Comparison of ENCODE assay signal across 1 cellular context in the genomic region with DNA sequence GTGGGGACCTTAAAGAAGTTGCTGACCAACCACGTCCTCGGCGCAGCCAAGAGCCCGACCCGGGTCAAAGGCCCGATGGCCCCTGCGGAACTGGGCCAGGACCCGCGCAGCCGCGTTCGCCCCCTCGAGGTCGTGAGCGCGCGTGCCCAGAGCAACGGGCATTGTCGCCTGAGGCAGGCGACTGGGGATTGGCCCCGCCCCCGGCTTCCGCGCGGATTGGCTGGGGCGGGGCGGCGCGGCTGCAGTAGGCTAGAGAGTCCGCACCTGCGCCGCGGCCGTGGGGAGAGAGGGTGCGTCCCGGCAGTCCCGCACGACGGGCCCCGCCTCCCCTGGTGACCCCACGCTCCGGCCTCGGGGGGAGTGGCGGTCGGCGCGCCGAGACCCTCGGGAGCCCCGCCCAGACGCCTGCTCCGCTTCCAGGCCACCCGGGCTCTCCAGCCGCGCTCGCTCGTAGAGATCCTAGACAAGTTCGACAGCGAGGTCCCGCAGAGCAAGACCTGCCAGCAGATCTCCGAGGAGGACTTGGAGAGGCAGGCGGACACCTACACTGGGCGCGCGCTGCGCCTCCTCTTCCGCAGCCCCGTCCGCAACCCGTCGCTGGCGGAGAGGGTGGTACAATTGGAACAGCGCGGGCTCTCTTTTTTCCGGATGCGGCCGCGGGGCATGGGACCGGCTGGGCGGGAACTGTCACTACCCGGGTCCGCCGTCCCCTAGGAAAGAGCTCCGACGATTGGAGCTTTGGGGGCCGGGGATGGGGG.
TF ChIP-seq lines count a peak whose summit lies in the region.

No MANE protein-coding gene starts in this region.

TF ChIP-seq in HepG2, 621 proteins besides CTCF, POLR2A, EP300 and RAD21 (continued from another document and continues in another):
- TF ChIP-seq ETV5 (CRISPR knock-in tag; IDR thresholded peaks at IDR 0.05; ENCODE audit: borderline replicate concordance), result no peak
- no peak for TF ChIP-seq GTF2F1 (IDR thresholded peaks at IDR 0.05; ENCODE audit: low read length)
- no peak for TF ChIP-seq JUNB (CRISPR knock-in tag; IDR thresholded peaks at IDR 0.05; ENCODE audit: borderline replicate concordance)
- peak; percentile 53 for TF ChIP-seq POLR2AphosphoS5 (IDR thresholded peaks at IDR 0.05; ENCODE audit: low read depth, low read length)
- TF ChIP-seq, protein P1, sequence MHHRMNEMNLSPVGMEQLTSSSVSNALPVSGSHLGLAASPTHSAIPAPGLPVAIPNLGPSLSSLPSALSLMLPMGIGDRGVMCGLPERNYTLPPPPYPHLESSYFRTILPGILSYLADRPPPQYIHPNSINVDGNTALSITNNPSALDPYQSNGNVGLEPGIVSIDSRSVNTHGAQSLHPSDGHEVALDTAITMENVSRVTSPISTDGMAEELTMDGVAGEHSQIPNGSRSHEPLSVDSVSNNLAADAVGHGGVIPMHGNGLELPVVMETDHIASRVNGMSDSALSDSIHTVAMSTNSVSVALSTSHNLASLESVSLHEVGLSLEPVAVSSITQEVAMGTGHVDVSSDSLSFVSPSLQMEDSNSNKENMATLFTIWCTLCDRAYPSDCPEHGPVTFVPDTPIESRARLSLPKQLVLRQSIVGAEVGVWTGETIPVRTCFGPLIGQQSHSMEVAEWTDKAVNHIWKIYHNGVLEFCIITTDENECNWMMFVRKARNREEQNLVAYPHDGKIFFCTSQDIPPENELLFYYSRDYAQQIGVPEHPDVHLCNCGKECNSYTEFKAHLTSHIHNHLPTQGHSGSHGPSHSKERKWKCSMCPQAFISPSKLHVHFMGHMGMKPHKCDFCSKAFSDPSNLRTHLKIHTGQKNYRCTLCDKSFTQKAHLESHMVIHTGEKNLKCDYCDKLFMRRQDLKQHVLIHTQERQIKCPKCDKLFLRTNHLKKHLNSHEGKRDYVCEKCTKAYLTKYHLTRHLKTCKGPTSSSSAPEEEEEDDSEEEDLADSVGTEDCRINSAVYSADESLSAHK (CRISPR knock-in tag; IDR thresholded peaks at IDR 0.05; ENCODE audit: borderline replicate concordance), result no peak
- no peak for TF ChIP-seq ZFP36L1 (CRISPR knock-in tag; IDR thresholded peaks at IDR 0.05)
- TF ChIP-seq, protein P2, sequence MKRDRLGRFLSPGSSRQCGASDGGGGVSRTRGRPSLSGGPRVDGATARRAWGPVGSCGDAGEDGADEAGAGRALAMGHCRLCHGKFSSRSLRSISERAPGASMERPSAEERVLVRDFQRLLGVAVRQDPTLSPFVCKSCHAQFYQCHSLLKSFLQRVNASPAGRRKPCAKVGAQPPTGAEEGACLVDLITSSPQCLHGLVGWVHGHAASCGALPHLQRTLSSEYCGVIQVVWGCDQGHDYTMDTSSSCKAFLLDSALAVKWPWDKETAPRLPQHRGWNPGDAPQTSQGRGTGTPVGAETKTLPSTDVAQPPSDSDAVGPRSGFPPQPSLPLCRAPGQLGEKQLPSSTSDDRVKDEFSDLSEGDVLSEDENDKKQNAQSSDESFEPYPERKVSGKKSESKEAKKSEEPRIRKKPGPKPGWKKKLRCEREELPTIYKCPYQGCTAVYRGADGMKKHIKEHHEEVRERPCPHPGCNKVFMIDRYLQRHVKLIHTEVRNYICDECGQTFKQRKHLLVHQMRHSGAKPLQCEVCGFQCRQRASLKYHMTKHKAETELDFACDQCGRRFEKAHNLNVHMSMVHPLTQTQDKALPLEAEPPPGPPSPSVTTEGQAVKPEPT (CRISPR knock-in tag; IDR thresholded peaks at IDR 0.05; ENCODE audit: low read depth), result no peak
- TF ChIP-seq ZNF790 (CRISPR knock-in tag; IDR thresholded peaks at IDR 0.05; ENCODE audit: borderline replicate concordance), result no peak
- TF ChIP-seq HOXD1 (CRISPR knock-in tag; IDR thresholded peaks at IDR 0.05), result no peak
- TF ChIP-seq ARID3A (IDR thresholded peaks at IDR 0.05; ENCODE audit: low read depth, low read length), result no peak
- TF ChIP-seq HOXA7 (CRISPR knock-in tag; IDR thresholded peaks at IDR 0.05), result no peak
- TF ChIP-seq ZSCAN20 (CRISPR knock-in tag; IDR thresholded peaks at IDR 0.05; ENCODE audit: borderline replicate concordance), result peak; percentile 73; the same call in 1 of the 2 replicates
- TF ChIP-seq ZNF598 (CRISPR knock-in tag; IDR thresholded peaks at IDR 0.05; ENCODE audit: borderline replicate concordance), result no peak
- peak; percentile 63; the same call in 1 of the 2 replicates for TF ChIP-seq ZNF768 (CRISPR knock-in tag; IDR thresholded peaks at IDR 0.05)
- no peak for TF ChIP-seq MAFK (conservative IDR thresholded peaks at IDR 0.05 in 1 of 2, IDR thresholded peaks at IDR 0.05 in 1 of 2; ENCODE audit: low read length in 2 of 2)
- TF ChIP-seq ZNF432 (CRISPR knock-in tag; IDR thresholded peaks at IDR 0.05; ENCODE audit: borderline replicate concordance), result no peak
- TF ChIP-seq TMF1 (CRISPR knock-in tag; IDR thresholded peaks at IDR 0.05; ENCODE audit: low read depth), result peak; percentile 53; the same call in 1 of the 2 replicates
- TF ChIP-seq ZSCAN29 (CRISPR knock-in tag; conservative IDR thresholded peaks at IDR 0.05), result no peak
- no peak for TF ChIP-seq NR3C1 (CRISPR knock-in tag; IDR thresholded peaks at IDR 0.05)
- TF ChIP-seq ARHGAP35 (CRISPR knock-in tag; IDR thresholded peaks at IDR 0.05; ENCODE audit: borderline replicate concordance), result no peak; the same call in 1 of the 2 replicates
- no peak for TF ChIP-seq NR1H2 (CRISPR knock-in tag; IDR thresholded peaks at IDR 0.05; ENCODE audit: borderline replicate concordance, low read depth)
- TF ChIP-seq ZNF451 (CRISPR knock-in tag; IDR thresholded peaks at IDR 0.05), result peak; percentile 64; the same call in 1 of the 2 replicates
- no peak for TF ChIP-seq U2AF2 (IDR thresholded peaks at IDR 0.05; ENCODE audit: low read depth, low read length)
- TF ChIP-seq ZBTB20 (CRISPR knock-in tag; IDR thresholded peaks at IDR 0.05; ENCODE audit: borderline replicate concordance, low read depth), result peak; percentile 31; the same call in 1 of the 2 replicates
- TF ChIP-seq, protein P3, sequence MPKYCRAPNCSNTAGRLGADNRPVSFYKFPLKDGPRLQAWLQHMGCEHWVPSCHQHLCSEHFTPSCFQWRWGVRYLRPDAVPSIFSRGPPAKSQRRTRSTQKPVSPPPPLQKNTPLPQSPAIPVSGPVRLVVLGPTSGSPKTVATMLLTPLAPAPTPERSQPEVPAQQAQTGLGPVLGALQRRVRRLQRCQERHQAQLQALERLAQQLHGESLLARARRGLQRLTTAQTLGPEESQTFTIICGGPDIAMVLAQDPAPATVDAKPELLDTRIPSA (CRISPR knock-in tag; IDR thresholded peaks at IDR 0.05; ENCODE audit: borderline replicate concordance), result no peak
- TF ChIP-seq, protein P4, sequence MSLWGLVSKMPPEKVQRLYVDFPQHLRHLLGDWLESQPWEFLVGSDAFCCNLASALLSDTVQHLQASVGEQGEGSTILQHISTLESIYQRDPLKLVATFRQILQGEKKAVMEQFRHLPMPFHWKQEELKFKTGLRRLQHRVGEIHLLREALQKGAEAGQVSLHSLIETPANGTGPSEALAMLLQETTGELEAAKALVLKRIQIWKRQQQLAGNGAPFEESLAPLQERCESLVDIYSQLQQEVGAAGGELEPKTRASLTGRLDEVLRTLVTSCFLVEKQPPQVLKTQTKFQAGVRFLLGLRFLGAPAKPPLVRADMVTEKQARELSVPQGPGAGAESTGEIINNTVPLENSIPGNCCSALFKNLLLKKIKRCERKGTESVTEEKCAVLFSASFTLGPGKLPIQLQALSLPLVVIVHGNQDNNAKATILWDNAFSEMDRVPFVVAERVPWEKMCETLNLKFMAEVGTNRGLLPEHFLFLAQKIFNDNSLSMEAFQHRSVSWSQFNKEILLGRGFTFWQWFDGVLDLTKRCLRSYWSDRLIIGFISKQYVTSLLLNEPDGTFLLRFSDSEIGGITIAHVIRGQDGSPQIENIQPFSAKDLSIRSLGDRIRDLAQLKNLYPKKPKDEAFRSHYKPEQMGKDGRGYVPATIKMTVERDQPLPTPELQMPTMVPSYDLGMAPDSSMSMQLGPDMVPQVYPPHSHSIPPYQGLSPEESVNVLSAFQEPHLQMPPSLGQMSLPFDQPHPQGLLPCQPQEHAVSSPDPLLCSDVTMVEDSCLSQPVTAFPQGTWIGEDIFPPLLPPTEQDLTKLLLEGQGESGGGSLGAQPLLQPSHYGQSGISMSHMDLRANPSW (CRISPR knock-in tag; IDR thresholded peaks at IDR 0.05; ENCODE audit: borderline replicate concordance), result peak; percentile 31; the same call in 1 of the 2 replicates
- TF ChIP-seq, protein P5, sequence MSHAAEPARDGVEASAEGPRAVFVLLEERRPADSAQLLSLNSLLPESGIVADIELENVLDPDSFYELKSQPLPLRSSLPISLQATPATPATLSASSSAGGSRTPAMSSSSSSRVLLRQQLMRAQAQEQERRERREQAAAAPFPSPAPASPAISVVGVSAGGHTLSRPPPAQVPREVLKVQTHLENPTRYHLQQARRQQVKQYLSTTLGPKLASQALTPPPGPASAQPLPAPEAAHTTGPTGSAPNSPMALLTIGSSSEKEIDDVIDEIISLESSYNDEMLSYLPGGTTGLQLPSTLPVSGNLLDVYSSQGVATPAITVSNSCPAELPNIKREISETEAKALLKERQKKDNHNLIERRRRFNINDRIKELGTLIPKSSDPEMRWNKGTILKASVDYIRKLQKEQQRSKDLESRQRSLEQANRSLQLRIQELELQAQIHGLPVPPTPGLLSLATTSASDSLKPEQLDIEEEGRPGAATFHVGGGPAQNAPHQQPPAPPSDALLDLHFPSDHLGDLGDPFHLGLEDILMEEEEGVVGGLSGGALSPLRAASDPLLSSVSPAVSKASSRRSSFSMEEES (CRISPR knock-in tag; IDR thresholded peaks at IDR 0.05), result peak; percentile 26; the same call in 1 of the 2 replicates
- TF ChIP-seq ZNF367 (CRISPR knock-in tag; IDR thresholded peaks at IDR 0.05; ENCODE audit: borderline replicate concordance), result no peak; the same call in 1 of the 2 replicates
- no peak for TF ChIP-seq FOXO1 (CRISPR knock-in tag; IDR thresholded peaks at IDR 0.05)
- TF ChIP-seq ZFX (CRISPR knock-in tag; IDR thresholded peaks at IDR 0.05; ENCODE audit: low read depth), result peak; percentile 64
- peak; percentile 92 for TF ChIP-seq ZNF709 (CRISPR knock-in tag; IDR thresholded peaks at IDR 0.05)
- TF ChIP-seq ZNF136 (CRISPR knock-in tag; IDR thresholded peaks at IDR 0.05; ENCODE audit: low read depth), result no peak
- 0 out of 2 replicates have a peak, but pooled peaks have one; percentile 21 for TF ChIP-seq MEF2D (CRISPR knock-in tag; IDR thresholded peaks at IDR 0.05)
- TF ChIP-seq ZNF33A (CRISPR knock-in tag; IDR thresholded peaks at IDR 0.05; ENCODE audit: borderline replicate concordance), result no peak
- no peak for TF ChIP-seq KLF11 (CRISPR knock-in tag; IDR thresholded peaks at IDR 0.05)
- TF ChIP-seq, protein P6, sequence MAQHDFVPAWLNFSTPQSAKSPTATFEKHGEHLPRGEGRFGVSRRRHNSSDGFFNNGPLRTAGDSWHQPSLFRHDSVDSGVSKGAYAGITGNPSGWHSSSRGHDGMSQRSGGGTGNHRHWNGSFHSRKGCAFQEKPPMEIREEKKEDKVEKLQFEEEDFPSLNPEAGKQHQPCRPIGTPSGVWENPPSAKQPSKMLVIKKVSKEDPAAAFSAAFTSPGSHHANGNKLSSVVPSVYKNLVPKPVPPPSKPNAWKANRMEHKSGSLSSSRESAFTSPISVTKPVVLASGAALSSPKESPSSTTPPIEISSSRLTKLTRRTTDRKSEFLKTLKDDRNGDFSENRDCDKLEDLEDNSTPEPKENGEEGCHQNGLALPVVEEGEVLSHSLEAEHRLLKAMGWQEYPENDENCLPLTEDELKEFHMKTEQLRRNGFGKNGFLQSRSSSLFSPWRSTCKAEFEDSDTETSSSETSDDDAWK (CRISPR knock-in tag; IDR thresholded peaks at IDR 0.05), result no peak
- no peak for TF ChIP-seq ZNF513 (CRISPR knock-in tag; conservative IDR thresholded peaks at IDR 0.05)
- peak; percentile 80 for TF ChIP-seq GABPB1 (CRISPR knock-in tag; IDR thresholded peaks at IDR 0.05)
- no peak for TF ChIP-seq ZNF12 (CRISPR knock-in tag; IDR thresholded peaks at IDR 0.05)
- no peak for TF ChIP-seq SRSF4 (IDR thresholded peaks at IDR 0.05; ENCODE audit: low read depth, low read length, poor library complexity, severe bottlenecking)
- TF ChIP-seq SIX1 (CRISPR knock-in tag; IDR thresholded peaks at IDR 0.05; ENCODE audit: borderline replicate concordance), result no peak
- no peak for TF ChIP-seq ZNF572 (CRISPR knock-in tag; IDR thresholded peaks at IDR 0.05)
- no peak for TF ChIP-seq FOXK1 (CRISPR knock-in tag; IDR thresholded peaks at IDR 0.05; ENCODE audit: borderline replicate concordance, low read depth)
- TF ChIP-seq FLYWCH1 (CRISPR knock-in tag; IDR thresholded peaks at IDR 0.05), result no peak
- TF ChIP-seq NFE2L1 (CRISPR knock-in tag; IDR thresholded peaks at IDR 0.05; ENCODE audit: borderline replicate concordance), result no peak
- TF ChIP-seq, protein P7, sequence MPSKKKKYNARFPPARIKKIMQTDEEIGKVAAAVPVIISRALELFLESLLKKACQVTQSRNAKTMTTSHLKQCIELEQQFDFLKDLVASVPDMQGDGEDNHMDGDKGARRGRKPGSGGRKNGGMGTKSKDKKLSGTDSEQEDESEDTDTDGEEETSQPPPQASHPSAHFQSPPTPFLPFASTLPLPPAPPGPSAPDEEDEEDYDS (CRISPR knock-in tag; IDR thresholded peaks at IDR 0.05), result no peak; the same call in 1 of the 2 replicates
- peak; percentile 84; the same call in 1 of the 2 replicates for TF ChIP-seq LBX2 (CRISPR knock-in tag; IDR thresholded peaks at IDR 0.05; ENCODE audit: borderline replicate concordance)
